17 cellular contexts compared by ENCODE assay signal in the genomic region with DNA sequence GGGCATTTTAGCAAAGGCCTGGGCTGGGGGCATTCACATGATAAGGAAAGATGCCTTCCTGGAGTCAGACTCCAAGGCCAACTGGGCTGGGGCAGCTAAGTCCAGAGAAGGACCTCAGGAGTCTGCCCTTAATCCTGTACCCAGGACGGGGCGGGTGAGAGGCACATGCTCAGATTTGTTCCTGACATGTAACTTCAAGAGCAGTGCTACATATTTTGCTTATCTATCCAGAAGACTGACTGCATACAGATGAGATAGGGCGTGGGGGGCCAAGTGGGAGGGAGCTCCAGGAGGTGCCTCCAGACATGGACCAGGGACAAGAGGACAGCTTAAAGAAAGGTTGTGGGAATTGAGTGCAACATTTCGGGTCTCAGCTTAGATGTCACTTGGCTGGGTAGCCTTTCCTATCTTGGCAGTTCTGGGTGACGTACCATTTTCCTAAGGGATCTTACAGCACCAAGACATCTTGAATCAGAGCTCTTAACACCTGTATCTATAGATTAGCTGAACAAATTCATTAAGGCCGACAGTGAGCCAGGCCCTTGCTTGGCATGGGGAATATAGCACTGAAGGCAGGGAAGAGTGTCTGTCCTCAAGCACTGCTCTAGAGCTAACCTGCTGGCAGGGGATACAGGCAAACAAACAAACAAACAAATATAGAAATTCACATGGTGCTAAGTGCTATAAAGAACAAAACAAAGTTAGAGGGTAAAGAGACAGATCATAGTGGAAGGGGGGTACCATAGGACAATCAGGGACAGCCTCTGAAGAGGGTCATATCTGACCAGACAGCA.
"Had no signal": no experiment of that assay in that cellular context is flagged by ENCODE, and none has a peak within 500 bp of the region (broad histone marks: within the 10 kb centered on the region; RNA-seq: fewer than 3 reads in every experiment).

No MANE protein-coding gene starts in this region.

- H3K27me3 ChIP-seq: breast epithelium, thyroid gland had no signal

- H3K4me3 Mint-ChIP-seq: activated naive CD8-positive, alpha-beta T cell; activated T-helper 17 cell treated with anti-CD3 and anti-CD28 coated beads, Interleukin-2, amount 50 U/mL, for 72 hours; immature natural killer cell; memory B cell; nephron; stimulated activated naive B cell treated with anti-CD40 and anti-IgM and Interleukin-4, amounts not matched to agents 10 μg/mL and 1 μg/mL and 100 μg/mL, for 72 hours; WTC11 had no signal

- ATAC-seq: activated T-helper 17 cell treated with anti-CD3 and anti-CD28 coated beads, Interleukin-2, amount 50 U/mL, for 72 hours; stimulated activated naive B cell treated with anti-CD40 and anti-IgM and Interleukin-4, amounts not matched to agents 10 μg/mL and 1 μg/mL and 100 μg/mL, for 72 hours had no signal

- H3K4me3 ChIP-seq: breast epithelium, thyroid gland had no signal

- H3K4me1 ChIP-seq: breast epithelium had no signal

- H3K36me3 ChIP-seq: breast epithelium had no signal

- H3K27ac ChIP-seq: breast epithelium, thyroid gland had no signal

- DNase-seq: activated T-cell treated with anti-CD3 and anti-CD28 coated beads, Interleukin-2, amount 50 U/mL, for 1 hour; cerebellar nuclear complex; cortex of kidney; immature natural killer cell; nucleus accumbens; small intestine; stimulated activated CD4-positive, alpha-beta T cell treated with anti-CD3 and anti-CD28 coated beads, Interleukin-2, amount 100 ng/mL, for 24 hours; stimulated activated CD8-positive, alpha-beta memory T cell treated with anti-CD3 and anti-CD28 coated beads, Interleukin-4, amount 100 ng/mL, for 48 hours; stimulated activated naive B cell treated with anti-CD40 and anti-IgM and Interleukin-4, amounts not matched to agents 10 μg/mL and 1 μg/mL and 100 μg/mL, for 72 hours; T-helper 9 cell; thyroid gland had no signal

- H3K9me3 ChIP-seq: breast epithelium, thyroid gland had no signal

- H3K4me1 Mint-ChIP-seq: activated T-helper 17 cell treated with anti-CD3 and anti-CD28 coated beads, Interleukin-2, amount 50 U/mL, for 72 hours; nephron had no signal

- H3K9me3 Mint-ChIP-seq: activated T-helper 17 cell treated with anti-CD3 and anti-CD28 coated beads, Interleukin-2, amount 50 U/mL, for 72 hours; immature natural killer cell; memory B cell; nephron; stimulated activated naive B cell treated with anti-CD40 and anti-IgM and Interleukin-4, amounts not matched to agents 10 μg/mL and 1 μg/mL and 100 μg/mL, for 72 hours; WTC11 had no signal

- H3K27ac Mint-ChIP-seq: activated naive CD8-positive, alpha-beta T cell; activated T-helper 17 cell treated with anti-CD3 and anti-CD28 coated beads, Interleukin-2, amount 50 U/mL, for 72 hours; immature natural killer cell; memory B cell; nephron; stimulated activated naive B cell treated with anti-CD40 and anti-IgM and Interleukin-4, amounts not matched to agents 10 μg/mL and 1 μg/mL and 100 μg/mL, for 72 hours; WTC11 had no signal
